In genomic region chr18:49368161-49368875, GRCh38 we compare ENCODE assay signal across 1 cellular context.
TF ChIP-seq lines count a peak whose summit lies in the region.

No MANE protein-coding gene starts in this region.

TF ChIP-seq in GM23338, 12 proteins besides CTCF, POLR2A, EP300 and RAD21 (continued from another document):
- no peak for TF ChIP-seq ZNF462 (CRISPR knock-in tag; IDR thresholded peaks at IDR 0.05)
